7 cellular contexts compared by ENCODE assay signal in the genomic region with DNA sequence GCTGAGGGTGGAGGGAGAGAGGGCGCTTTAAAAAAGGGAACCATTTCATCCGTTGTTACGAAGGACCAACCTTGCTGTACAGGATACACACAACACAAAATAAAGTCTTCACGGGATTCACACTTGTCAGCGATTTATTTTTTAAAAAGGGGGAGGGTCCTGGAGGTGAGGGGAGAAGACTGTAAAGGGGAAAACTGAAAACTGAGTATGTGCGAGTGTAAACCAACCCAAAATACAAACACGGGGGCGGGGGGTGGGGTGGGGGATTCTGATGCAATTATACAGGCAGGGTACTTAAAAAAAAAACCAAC. TPM values are rescaled to one million over a fixed set of nuclear protein-coding genes. Genes with fewer than 3 reads are reported as not detected.
DNase-seq lines count a peak whose midpoint lies in the region; ATAC-seq, FAIRE-seq and TF ChIP-seq lines count a peak whose summit lies in the region.

No MANE protein-coding gene starts in this region.

- peak overlapping the region; percentile 93 for H2AFZ ChIP-seq in IMR-90 (replicated peaks; ENCODE audit: low read length, poor library complexity)

- peaks cover 30 to 50% of the 10 kb centered on the region in 2 experiments for H3K79me1 ChIP-seq in IMR-90 (ENCODE audit: low read depth in 1 of 2, low read length in 2 of 2)

- peak overlapping the region; percentile 90 for H3K4me3 Mint-ChIP-seq in chondrocyte (ENCODE audit: unreplicated experiment)

- in situ Hi-C loops in IMR-90 (cut with MboI; ENCODE audit: low sequenced_read_pairs), result no loop called here

- H3K9me1 ChIP-seq in IMR-90 (ENCODE audit: insufficient read depth, low read length), result peaks cover 4% of the 10 kb centered on the region

- H3K27me3 ChIP-seq in IMR-90 (ENCODE audit: control insufficient read depth, insufficient read depth, low read length) (no peaks in the 10 kb centered on the region), muscle layer of colon (ENCODE audit: control insufficient read depth in 1 of 2, insufficient read depth in 2 of 2, low read length in 2 of 2) (no peaks in the 10 kb centered on the region)

- peak overlapping the region; percentile 54; the same call in 1 of the 2 replicates for H2BK120ac ChIP-seq in IMR-90 (ENCODE audit: low read depth, low read length)

- H4K91ac ChIP-seq in IMR-90 (ENCODE audit: insufficient read depth, low read depth, low read length), result peak overlapping the region; percentile 98

- H3K4me1 ChIP-seq in IMR-90 (ENCODE audit: control insufficient read depth, insufficient read depth, low read length) (peaks cover 3% of the 10 kb centered on the region), muscle layer of colon (ENCODE audit: insufficient read depth, low read length) (peaks cover 11% of the 10 kb centered on the region)

- H3K23ac ChIP-seq in IMR-90 (ENCODE audit: low read depth, low read length), result peak overlapping the region; percentile 94

- CTCF ChIA-PET in IMR-90 (lab: Yijun Ruan, JAX), result interaction anchor here (0.6 to 1.3 kb wide), 2 partner anchors 20 to 224 kb away, joined by 3 read pairs; no protein-coding TSS in a partner anchor

- peak overlapping the region; percentile 91 for H3K9ac ChIP-seq in IMR-90 (ENCODE audit: low read depth, low read length)
- peak overlapping the region; percentile 98 for H3K9ac ChIP-seq in muscle layer of colon (ENCODE audit: low read length)

- H3K56ac ChIP-seq in IMR-90 (ENCODE audit: extremely low read depth, insufficient read depth, low read length), result peak overlapping the region; percentile 88

- H3K4me1 Mint-ChIP-seq in chondrocyte (ENCODE audit: low read depth), result peaks cover 43% of the 10 kb centered on the region

- H4K5ac ChIP-seq in IMR-90 (ENCODE audit: low read depth, low read length), result peak overlapping the region; percentile 97

- no TSS peak for BruUV-seq in IMR-90 (replicated peaks; lab: Mats Ljungman, UMichigan)

- peak overlapping the region; percentile 97 for H3K14ac ChIP-seq in IMR-90 (replicated peaks; ENCODE audit: low read depth, low read length)

- H4K20me1 ChIP-seq in IMR-90 (ENCODE audit: insufficient read depth, low read length), result peaks cover 8% of the 10 kb centered on the region; the same call in 1 of the 2 replicates

- DNase-seq in IMR-90 (no peak), chondrocyte (ENCODE audit: low spot score) (no peak), GM19239 (ENCODE audit: insufficient read length, low spot score) (no peak), mucosa of gallbladder (ENCODE audit: low spot score) (no peak), OCI-M2 (lab: John Stamatoyannopoulos, UW; ENCODE audit: unreplicated experiment) (no peak)

- TF ChIP-seq POLR2A in IMR-90 (IDR thresholded peaks at IDR 0.05; ENCODE audit: low read depth, low read length), result no peak

- H2AK9ac ChIP-seq in IMR-90 (replicated peaks; ENCODE audit: low read depth, low read length, poor library complexity), result peak overlapping the region; percentile 93

- peak overlapping the region; percentile 71 for H3K4me3 ChIP-seq in IMR-90 (ENCODE audit: insufficient read depth, low read depth, low read length)
- peak overlapping the region; percentile 51 to 98 for H3K4me3 ChIP-seq in muscle layer of colon (ENCODE audit: low read depth in 1 of 2, low read length in 2 of 2)

- H3K4me2 ChIP-seq in IMR-90 (ENCODE audit: low read depth, low read length), result peak overlapping the region; percentile 91

- POLR2A ChIA-PET in IMR-90 (lab: Charles Lee; ENCODE audit: unreplicated experiment), result no interaction called here

- no peak for FAIRE-seq in GM19239 (lab: Jason Lieb, UNC)

- H3K9me3 Mint-ChIP-seq in chondrocyte (ENCODE audit: low read depth), result no peaks in the 10 kb centered on the region

- no peaks in the 10 kb centered on the region for H3K27me3 Mint-ChIP-seq in chondrocyte (ENCODE audit: low read depth)

- H3K27ac Mint-ChIP-seq in chondrocyte (ENCODE audit: unreplicated experiment), result peak overlapping the region; percentile 100

- intact Hi-C loops in IMR-90 (cut with micrococcal nuclease), result no loop called here

- H3K27ac ChIP-seq in IMR-90 (ENCODE audit: insufficient read depth, low read length) (peak overlapping the region; percentile 92), muscle layer of colon (ENCODE audit: low read depth, low read length) (peak overlapping the region; percentile 74)

- peak overlapping the region; percentile 99 for H3K4ac ChIP-seq in IMR-90 (ENCODE audit: low read depth, low read length)

- dilution Hi-C loops in IMR-90 (cut with HindIII; ENCODE audit: low sequenced_read_pairs, unreplicated experiment), result no loop called here

- ATAC-seq in GM21381 (IDR thresholded peaks at IDR 0.05; ENCODE audit: unreplicated experiment) (peak; percentile 20), IMR-90 (ENCODE audit: low read depth) (peak; percentile 3)

- H2BK15ac ChIP-seq in IMR-90 (ENCODE audit: low read depth, low read length), result peak overlapping the region; percentile 57; the same call in 1 of the 3 replicates

- peak overlapping the region; percentile 93 for H2BK5ac ChIP-seq in IMR-90 (ENCODE audit: low read depth, low read length, poor library complexity, severe bottlenecking)

- H2AK5ac ChIP-seq in IMR-90 (ENCODE audit: low read depth, low read length), result peak overlapping the region; percentile 96

- peak overlapping the region; percentile 100 for H4K8ac ChIP-seq in IMR-90 (ENCODE audit: low read depth in 2 of 2, low read length in 2 of 2)

- TF ChIP-seq CTCF in IMR-90 (conservative IDR thresholded peaks at IDR 0.05; ENCODE audit: low read depth, low read length) (no peak), chondrocyte (IDR thresholded peaks at IDR 0.05) (no peak)

- no CpG with 5 or more reads among the region's 8 CpGs for WGBS in IMR-90 (ENCODE audit: extremely low coverage in 2 of 2, insufficient read length in 1 of 2), 2 experiments

- TF ChIP-seq RAD21 in IMR-90 (IDR thresholded peaks at IDR 0.05; ENCODE audit: low read length), result no peak

- peak overlapping the region; percentile 65 for H3K18ac ChIP-seq in IMR-90 (ENCODE audit: low read depth, low read length)

- no peaks in the 10 kb centered on the region for H3K9me3 ChIP-seq in IMR-90 (ENCODE audit: control insufficient read depth, insufficient read depth, low read length)
- H3K9me3 ChIP-seq in muscle layer of colon (ENCODE audit: low read length), result no peaks in the 10 kb centered on the region

- peaks cover 11% of the 10 kb centered on the region for H3K36me3 Mint-ChIP-seq in chondrocyte (ENCODE audit: low read depth)

- H3K36me3 ChIP-seq in IMR-90 (ENCODE audit: control insufficient read depth, insufficient read depth, low read length) (peaks cover 29% of the 10 kb centered on the region), muscle layer of colon (ENCODE audit: insufficient read depth, low read length) (peaks cover 32% of the 10 kb centered on the region)

- H2BK20ac ChIP-seq in IMR-90 (ENCODE audit: low read depth, low read length), result 0 out of 2 replicates have a peak overlapping the region, but pooled peaks have one; percentile 22

TF ChIP-seq in IMR-90, 13 proteins besides CTCF, POLR2A, EP300 and RAD21:
- no peak for TF ChIP-seq MXI1 (IDR thresholded peaks at IDR 0.05; ENCODE audit: borderline replicate concordance, low read depth, low read length)
- TF ChIP-seq, protein P1, sequence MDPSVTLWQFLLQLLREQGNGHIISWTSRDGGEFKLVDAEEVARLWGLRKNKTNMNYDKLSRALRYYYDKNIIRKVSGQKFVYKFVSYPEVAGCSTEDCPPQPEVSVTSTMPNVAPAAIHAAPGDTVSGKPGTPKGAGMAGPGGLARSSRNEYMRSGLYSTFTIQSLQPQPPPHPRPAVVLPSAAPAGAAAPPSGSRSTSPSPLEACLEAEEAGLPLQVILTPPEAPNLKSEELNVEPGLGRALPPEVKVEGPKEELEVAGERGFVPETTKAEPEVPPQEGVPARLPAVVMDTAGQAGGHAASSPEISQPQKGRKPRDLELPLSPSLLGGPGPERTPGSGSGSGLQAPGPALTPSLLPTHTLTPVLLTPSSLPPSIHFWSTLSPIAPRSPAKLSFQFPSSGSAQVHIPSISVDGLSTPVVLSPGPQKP (IDR thresholded peaks at IDR 0.05; ENCODE audit: borderline replicate concordance, low read depth, low read length), result no peak
- peak; percentile 56; the same call in 1 of the 2 replicates for TF ChIP-seq MAFK (IDR thresholded peaks at IDR 0.05; ENCODE audit: low read depth, low read length)

RNA-seq across cellular contexts. Expression of a gene that starts 0.5 kb away (rescaled TPM):
- total RNA-seq in IMR-90 (2012; rRNA removed), result 76.4 and 106 TPM in 2 replicates
- polyA plus RNA-seq in IMR-90 (2012; rRNA removed), result 67.8 and 81.1 TPM in 2 replicates
- 32.2 and 43.2 TPM in 2 replicates for polyA plus RNA-seq in IMR-90 (2012; cell fraction: cytosol; rRNA removed)
- polyA plus RNA-seq in IMR-90 (2012; cell fraction: nucleus; rRNA removed; ENCODE audit: low replicate concordance), result 17.6 and 73.2 TPM in 2 replicates
- total RNA-seq in chondrocyte, result 61.5 to 77.1 TPM (median 61.7 TPM) in 3 replicates
- total RNA-seq in mucosa of gallbladder, result 51.7 TPM

RNA-seq across cellular contexts. Expression of a gene that starts 19.9 kb away (rescaled TPM):
- under 0.01 and 0.18 TPM in 2 replicates for total RNA-seq in IMR-90 (2012; rRNA removed)
- polyA plus RNA-seq in IMR-90 (2012; rRNA removed), result 0.21 and 0.22 TPM in 2 replicates
- polyA plus RNA-seq in IMR-90 (2012; cell fraction: cytosol; rRNA removed), result 0.05 and 0.10 TPM in 2 replicates
- 0.95 and 1.1 TPM in 2 replicates for polyA plus RNA-seq in IMR-90 (2012; cell fraction: nucleus; rRNA removed; ENCODE audit: low replicate concordance)
- total RNA-seq in chondrocyte, result 0.10 to 0.74 TPM (median 0.72 TPM) in 3 replicates
- total RNA-seq in mucosa of gallbladder, result 0.06 TPM

RNA-seq across cellular contexts. Expression of a gene that starts 41.0 kb away (rescaled TPM):
- total RNA-seq in IMR-90 (2012; rRNA removed) (not detected in 2 replicates), chondrocyte (not detected in 3 replicates), mucosa of gallbladder (0.29 TPM)
- not detected in 2 replicates for polyA plus RNA-seq in IMR-90 (2012; rRNA removed)
- not detected in 2 replicates for polyA plus RNA-seq in IMR-90 (2012; cell fraction: cytosol; rRNA removed)
- polyA plus RNA-seq in IMR-90 (2012; cell fraction: nucleus; rRNA removed; ENCODE audit: low replicate concordance), result 0.08 TPM in 1 of 2 replicates, not detected in the other

RNA-seq across cellular contexts. Expression of a gene that starts 41.5 kb away (rescaled TPM):
- 6.6 and 10.0 TPM in 2 replicates for total RNA-seq in IMR-90 (2012; rRNA removed)
- polyA plus RNA-seq in IMR-90 (2012; rRNA removed), result 24.8 and 25.2 TPM in 2 replicates
- polyA plus RNA-seq in IMR-90 (2012; cell fraction: cytosol; rRNA removed), result 11.3 and 13.1 TPM in 2 replicates
- 81.4 and 106 TPM in 2 replicates for polyA plus RNA-seq in IMR-90 (2012; cell fraction: nucleus; rRNA removed; ENCODE audit: low replicate concordance)
- total RNA-seq in chondrocyte, result 65.4 to 73.8 TPM (median 70.7 TPM) in 3 replicates
- total RNA-seq in mucosa of gallbladder, result 104 TPM

RNA-seq across cellular contexts. Expression of a gene that starts 47.5 kb away (rescaled TPM):
- total RNA-seq in IMR-90 (2012; rRNA removed) (under 0.01 TPM in 2 replicates), chondrocyte (0.25 to 0.39 TPM in 2 of 3 replicates, not detected in the other), mucosa of gallbladder (0.58 TPM)
- polyA plus RNA-seq in IMR-90 (2012; rRNA removed), result 0.26 and 0.53 TPM in 2 replicates
- 0.37 and 0.53 TPM in 2 replicates for polyA plus RNA-seq in IMR-90 (2012; cell fraction: cytosol; rRNA removed)
- polyA plus RNA-seq in IMR-90 (2012; cell fraction: nucleus; rRNA removed; ENCODE audit: low replicate concordance), result 1.4 and 1.9 TPM in 2 replicates
